ENCODE assay signal across 1 cellular context in genomic region chr3:112374334-112374734, GRCh38.
TF ChIP-seq lines count a peak whose summit lies in the region.

No MANE protein-coding gene starts in this region.

TF ChIP-seq in GM23338, 12 proteins besides CTCF, POLR2A, EP300 and RAD21 (continued from another document):
- TF ChIP-seq ZNF462 (CRISPR knock-in tag; IDR thresholded peaks at IDR 0.05), result no peak
- no peak for TF ChIP-seq ZNF331 (CRISPR knock-in tag; IDR thresholded peaks at IDR 0.05; ENCODE audit: low read depth)
- no peak for TF ChIP-seq REST (IDR thresholded peaks at IDR 0.05; ENCODE audit: unreplicated experiment)
